18 cellular contexts compared by ENCODE assay signal in the genomic region with DNA sequence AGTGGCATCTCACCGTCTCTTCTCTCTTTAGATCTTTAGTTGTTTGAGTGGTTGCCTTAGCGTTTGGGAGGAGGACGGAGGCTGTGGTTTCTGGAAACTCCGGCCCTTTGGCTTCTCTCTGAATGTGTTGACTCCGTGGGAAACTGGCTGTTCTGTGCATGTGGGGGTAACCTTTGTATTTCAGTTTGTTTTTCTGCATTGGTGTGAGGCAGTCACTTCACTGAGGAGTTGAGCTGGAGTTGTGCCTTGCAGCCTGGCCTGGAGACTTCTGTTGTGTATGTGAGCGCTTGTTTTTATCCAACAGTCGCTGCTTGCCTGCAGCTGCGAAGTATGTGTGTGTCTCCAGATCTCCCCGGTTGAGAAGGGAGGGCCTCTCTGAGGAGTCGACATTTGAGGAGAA. TPM values are rescaled to one million over a fixed set of nuclear protein-coding genes. Genes with fewer than 3 reads are reported as not detected.
DNase-seq lines count a peak whose midpoint lies in the region; ATAC-seq and TF ChIP-seq lines count a peak whose summit lies in the region.
"Had no signal": no experiment of that assay in that cellular context is flagged by ENCODE, and none has a peak within 500 bp of the region (broad histone marks: within the 10 kb centered on the region; RNA-seq: fewer than 3 reads in every experiment).

No MANE protein-coding gene starts in this region.

- no peaks in the 10 kb centered on the region for H3K9me3 Mint-ChIP-seq in neural progenitor cell
- H3K9me3 Mint-ChIP-seq: CD4-positive, alpha-beta memory T cell had no signal

- H3K4me1 ChIP-seq in heart right ventricle (no peaks in the 10 kb centered on the region), neural progenitor cell (no peaks in the 10 kb centered on the region)

- 65 to 68% methylated on average over 10 of the region's 10 CpGs for WGBS in heart right ventricle, 2 donors

- no peak overlapping the region for H3K4me2 ChIP-seq in neural progenitor cell

- H3K4me3 ChIP-seq in heart right ventricle (no peak overlapping the region), choroid plexus epithelial cell (ENCODE audit: low read depth, low read length) (no peak overlapping the region), neural progenitor cell (no peak overlapping the region)

- H3K9me3 ChIP-seq in heart right ventricle (no peaks in the 10 kb centered on the region), neural progenitor cell (ENCODE audit: low read depth) (no peaks in the 10 kb centered on the region)

- ATAC-seq in heart right ventricle (peak in 5 of 8 donors; percentile 12 to 55 (median 33)), Right ventricle myocardium superior (ENCODE audit: poor library complexity) (no peak)

- H4K20me1 ChIP-seq in neural progenitor cell (ENCODE audit: low read depth), result no peaks in the 10 kb centered on the region

- H3K36me3 ChIP-seq in heart right ventricle (no peaks in the 10 kb centered on the region), neural progenitor cell (no peaks in the 10 kb centered on the region)

- H3F3A ChIP-seq in neural progenitor cell (ENCODE audit: low read depth), result no peaks in the 10 kb centered on the region

- H3K27ac ChIP-seq in heart right ventricle (peak overlapping the region in 2 of 10 donors; percentile 15 to 31), neural progenitor cell (no peak overlapping the region)

- no peaks in the 10 kb centered on the region for H3K27me3 ChIP-seq in heart right ventricle
- H3K27me3 ChIP-seq in neural progenitor cell, result no peaks in the 10 kb centered on the region

- H2AFZ ChIP-seq in neural progenitor cell (replicated peaks), result peak overlapping the region; percentile 54

- DNase-seq in heart right ventricle (no peak), Right ventricle myocardium superior (no peak), choroid plexus epithelial cell (ENCODE audit: low read depth) (peak; percentile 76), neural progenitor cell (ENCODE audit: low spot score) (no peak), NCI-H226 (no peak), cerebellar cortex (ENCODE audit: low spot score) (no peak), SHP77 (lab: John Stamatoyannopoulos, UW) (no peak)
- DNase-seq: CD4-positive, alpha-beta memory T cell; DMS79; NCI-H1105 treated with DMSO at 0.1 percent for 48 hours; NCI-H1694; NCI-H2081 treated with DMSO at 0.1 percent for 48 hours; NCI-H510A treated with DMSO at 0.1 percent for 48 hours; NCI-H82; OCI-M1; SIG-M5 had no signal

- no peak overlapping the region for H3K27ac Mint-ChIP-seq in neural progenitor cell
- H3K27ac Mint-ChIP-seq: CD4-positive, alpha-beta memory T cell had no signal

- intact Hi-C loops in heart right ventricle (cut with DNase I), result no loop called here
- intact Hi-C loops in Right ventricle myocardium superior (cut with DNase I), result no loop called here

- no peak overlapping the region for H3K9ac ChIP-seq in neural progenitor cell

- H3K4me1 Mint-ChIP-seq in neural progenitor cell, result no peaks in the 10 kb centered on the region
- H3K4me1 Mint-ChIP-seq: CD4-positive, alpha-beta memory T cell had no signal

- H3K27me3 Mint-ChIP-seq in neural progenitor cell (ENCODE audit: insufficient read depth, low read depth), result peaks cover 2% of the 10 kb centered on the region

- no peak overlapping the region for H3K4me3 Mint-ChIP-seq in neural progenitor cell
- H3K4me3 Mint-ChIP-seq: CD4-positive, alpha-beta memory T cell had no signal

- TF ChIP-seq CTCF in heart right ventricle (IDR thresholded peaks at IDR 0.05) (no peak), choroid plexus epithelial cell (conservative IDR thresholded peaks at IDR 0.05; ENCODE audit: low read depth, low read length) (no peak), neural progenitor cell (IDR thresholded peaks at IDR 0.05) (no peak)

- H3K36me3 Mint-ChIP-seq in neural progenitor cell, result no peaks in the 10 kb centered on the region
- H3K36me3 Mint-ChIP-seq: CD4-positive, alpha-beta memory T cell had no signal

- no peaks in the 10 kb centered on the region for H3K79me2 ChIP-seq in neural progenitor cell (ENCODE audit: low read depth)

RNA-seq across cellular contexts. Expression of a gene that starts 33.6 kb away (rescaled TPM):
- total RNA-seq in heart right ventricle (not detected), Right ventricle myocardium superior (not detected), neural progenitor cell (ENCODE audit: low replicate concordance) (not detected in 2 replicates)
- under 1 TPM in 1 of 2 donors, not detected in 1; 0.06 TPM for polyA plus RNA-seq in heart right ventricle
- total RNA-seq: CD4-positive, alpha-beta memory T cell; H4 had no signal
- polyA plus RNA-seq: BJ; CD4-positive, alpha-beta memory T cell had no signal
